Comparison of ENCODE assay signal across 22 cellular contexts in genomic region chr22:36297568-36297967, GRCh38. TPM values are rescaled to one million over a fixed set of nuclear protein-coding genes. Genes with fewer than 3 reads are reported as not detected.
A peak's percentile ranks its signal among the peaks of the same experiment; 100 is the strongest.
DNase-seq lines count a peak whose midpoint lies in the region; ATAC-seq and TF ChIP-seq lines count a peak whose summit lies in the region.
"Had no signal": no experiment of that assay in that cellular context is flagged by ENCODE, and none has a peak within 500 bp of the region (broad histone marks: within the 10 kb centered on the region; RNA-seq: fewer than 3 reads in every experiment).

No MANE protein-coding gene starts in this region.

- H4K8ac ChIP-seq in IMR-90 (ENCODE audit: low read depth in 2 of 2, low read length in 2 of 2): no peak overlapping the region; a peak in 1 of 4 replicates

- no peak overlapping the region for H3K4me3 Mint-ChIP-seq in activated T-cell treated with anti-CD3 and anti-CD28 coated beads, Interleukin-2, amount 50 U/mL, for 24 hours
- no peak overlapping the region for H3K4me3 Mint-ChIP-seq in chondrocyte (ENCODE audit: unreplicated experiment)
- H3K4me3 Mint-ChIP-seq: activated naive CD8-positive, alpha-beta T cell treated with anti-CD3 and anti-CD28 coated beads, Interleukin-2, amount 10 ng/mL, durations not matched to agents 7 days and 5 days; activated T-cell treated with anti-CD3 and anti-CD28 coated beads, Interleukin-2, amount 50 U/mL, for 4 hours; neural progenitor cell had no signal

- peaks cover 2% of the 10 kb centered on the region; the same call in 1 of the 2 replicates for H3K9me1 ChIP-seq in IMR-90 (ENCODE audit: insufficient read depth, low read length)

- peaks cover 96% of the 10 kb centered on the region for H3K79me2 ChIP-seq in osteoblast (ENCODE audit: insufficient read depth, low read length)

- in situ Hi-C loops in IMR-90 (cut with MboI; ENCODE audit: low sequenced_read_pairs): no loop called here

- no peak for TF ChIP-seq POLR2A in IMR-90 (IDR thresholded peaks at IDR 0.05; ENCODE audit: low read depth, low read length)

- H2AK5ac ChIP-seq in IMR-90 (ENCODE audit: low read depth, low read length): 0 out of 2 replicates have a peak overlapping the region, but pooled peaks have one; percentile 7

- H3K4ac ChIP-seq in IMR-90 (ENCODE audit: low read depth, low read length): no peak overlapping the region

- H3K9me3 Mint-ChIP-seq in activated T-cell treated with anti-CD3 and anti-CD28 coated beads, Interleukin-2, amount 50 U/mL, for 24 hours: no peaks in the 10 kb centered on the region
- no peaks in the 10 kb centered on the region for H3K9me3 Mint-ChIP-seq in chondrocyte (ENCODE audit: low read depth)
- H3K9me3 Mint-ChIP-seq: activated naive CD8-positive, alpha-beta T cell treated with anti-CD3 and anti-CD28 coated beads, Interleukin-2, amount 10 ng/mL, durations not matched to agents 7 days and 5 days; activated T-cell treated with anti-CD3 and anti-CD28 coated beads, Interleukin-2, amount 50 U/mL, for 4 hours had no signal

- H3K4me3 ChIP-seq in IMR-90 (ENCODE audit: insufficient read depth, low read depth, low read length): no peak overlapping the region
- no peak overlapping the region for H3K4me3 ChIP-seq in osteoblast (ENCODE audit: insufficient read depth, low read length)
- H3K4me3 ChIP-seq in foreskin fibroblast (ENCODE audit: low read depth in 1 of 2, low read length in 2 of 2): no peak overlapping the region
- H3K4me3 ChIP-seq: heart left ventricle, neural progenitor cell, right lobe of liver, thyroid gland had no signal

- H4K20me1 ChIP-seq in IMR-90 (ENCODE audit: insufficient read depth, low read length): peaks cover 94% of the 10 kb centered on the region
- peaks cover 84% of the 10 kb centered on the region for H4K20me1 ChIP-seq in osteoblast (ENCODE audit: insufficient read depth, low read length)

- H3K18ac ChIP-seq in IMR-90 (ENCODE audit: low read depth, low read length): no peak overlapping the region

- H3K9me3 ChIP-seq in IMR-90 (ENCODE audit: control insufficient read depth, insufficient read depth, low read length) (no peaks in the 10 kb centered on the region), osteoblast (ENCODE audit: low read depth, low read length) (no peaks in the 10 kb centered on the region)
- H3K9me3 ChIP-seq: heart left ventricle, right lobe of liver, thyroid gland had no signal

- H3K23ac ChIP-seq in IMR-90 (ENCODE audit: low read depth, low read length): no peak overlapping the region

- H3K4me2 ChIP-seq in IMR-90 (ENCODE audit: low read depth, low read length) (no peak overlapping the region), osteoblast (ENCODE audit: insufficient read depth, low read length) (no peak overlapping the region)
- H3K4me2 ChIP-seq: neural progenitor cell had no signal

- H4K5ac ChIP-seq in IMR-90 (ENCODE audit: low read depth, low read length): no peak overlapping the region

- peaks cover 95% of the 10 kb centered on the region for H3K36me3 ChIP-seq in IMR-90 (ENCODE audit: control insufficient read depth, insufficient read depth, low read length)
- peaks cover 100% of the 10 kb centered on the region for H3K36me3 ChIP-seq in osteoblast (ENCODE audit: insufficient read depth, low read length)
- H3K36me3 ChIP-seq: neural progenitor cell had no signal

- no peaks in the 10 kb centered on the region for H3K27me3 Mint-ChIP-seq in activated T-cell treated with anti-CD3 and anti-CD28 coated beads, Interleukin-2, amount 50 U/mL, for 24 hours
- no peaks in the 10 kb centered on the region for H3K27me3 Mint-ChIP-seq in chondrocyte (ENCODE audit: low read depth)
- H3K27me3 Mint-ChIP-seq: activated naive CD8-positive, alpha-beta T cell treated with anti-CD3 and anti-CD28 coated beads, Interleukin-2, amount 10 ng/mL, durations not matched to agents 7 days and 5 days had no signal

- H3K27me3 ChIP-seq in IMR-90 (ENCODE audit: control insufficient read depth, insufficient read depth, low read length) (no peaks in the 10 kb centered on the region), osteoblast (ENCODE audit: insufficient read depth, low read length) (no peaks in the 10 kb centered on the region)
- H3K27me3 ChIP-seq: heart left ventricle, neural progenitor cell, right lobe of liver, thyroid gland had no signal

- no peak overlapping the region for H2BK20ac ChIP-seq in IMR-90 (ENCODE audit: low read depth, low read length)

- H3K9ac ChIP-seq in IMR-90 (ENCODE audit: low read depth, low read length): no peak overlapping the region
- H3K9ac ChIP-seq: neural progenitor cell had no signal

- H3K36me3 Mint-ChIP-seq in activated T-cell treated with anti-CD3 and anti-CD28 coated beads, Interleukin-2, amount 50 U/mL, for 24 hours (ENCODE audit: low read depth): peaks cover 100% of the 10 kb centered on the region
- peaks cover 64% of the 10 kb centered on the region for H3K36me3 Mint-ChIP-seq in chondrocyte (ENCODE audit: low read depth)

- intact Hi-C loops in IMR-90 (cut with micrococcal nuclease): no loop called here

- no TSS peak for BruUV-seq in IMR-90 (replicated peaks; lab: Mats Ljungman, UMichigan)

- dilution Hi-C loops in IMR-90 (cut with HindIII; ENCODE audit: low sequenced_read_pairs, unreplicated experiment): no loop called here

- H2AFZ ChIP-seq in IMR-90 (replicated peaks; ENCODE audit: low read length, poor library complexity) (no peak overlapping the region), osteoblast (ENCODE audit: low read length) (no peak overlapping the region)
- H2AFZ ChIP-seq: neural progenitor cell had no signal

- H2BK5ac ChIP-seq in IMR-90 (ENCODE audit: low read depth, low read length, poor library complexity, severe bottlenecking): peak overlapping the region; percentile 21

- H3K27ac Mint-ChIP-seq in activated T-cell treated with anti-CD3 and anti-CD28 coated beads, Interleukin-2, amount 50 U/mL, for 24 hours: peak overlapping the region; percentile 74
- peak overlapping the region; percentile 46 for H3K27ac Mint-ChIP-seq in chondrocyte (ENCODE audit: unreplicated experiment)
- H3K27ac Mint-ChIP-seq: activated naive CD8-positive, alpha-beta T cell treated with anti-CD3 and anti-CD28 coated beads, Interleukin-2, amount 10 ng/mL, durations not matched to agents 7 days and 5 days; neural progenitor cell had no signal

- H3K4me1 ChIP-seq in IMR-90 (ENCODE audit: control insufficient read depth, insufficient read depth, low read length): peaks cover 14% of the 10 kb centered on the region
- H3K4me1 ChIP-seq in osteoblast (ENCODE audit: insufficient read depth, low read length): no peaks in the 10 kb centered on the region
- H3K4me1 ChIP-seq: neural progenitor cell, thyroid gland had no signal

- no peak overlapping the region for H3K14ac ChIP-seq in IMR-90 (replicated peaks; ENCODE audit: low read depth, low read length)

- TF ChIP-seq RAD21 in IMR-90 (IDR thresholded peaks at IDR 0.05; ENCODE audit: low read length): no peak

- no peak overlapping the region for H4K91ac ChIP-seq in IMR-90 (ENCODE audit: insufficient read depth, low read depth, low read length)

- TF ChIP-seq CTCF in IMR-90 (conservative IDR thresholded peaks at IDR 0.05; ENCODE audit: low read depth, low read length): no peak
- TF ChIP-seq CTCF in chondrocyte (IDR thresholded peaks at IDR 0.05): no peak
- TF ChIP-seq CTCF in osteoblast (IDR thresholded peaks at IDR 0.05; ENCODE audit: extremely low read depth, low read depth, low read length): no peak
- no peak for TF ChIP-seq CTCF in foreskin fibroblast (IDR thresholded peaks at IDR 0.05; ENCODE audit: low read depth, low read length)

- DNase-seq in activated T-cell treated with anti-CD3 and anti-CD28 coated beads, Interleukin-2, amount 50 U/mL, for 24 hours: no peak
- no peak for DNase-seq in activated T-cell treated with anti-CD3 and anti-CD28 coated beads, Interleukin-2, amount 50 U/mL, for 48 hours
- DNase-seq in IMR-90 (no peak), chondrocyte (ENCODE audit: low spot score) (no peak), osteoblast (ENCODE audit: insufficient read length, low spot score, missing footprints) (no peak), foreskin fibroblast (no peak), NCI-H748 (lab: John Stamatoyannopoulos, UW; ENCODE audit: unreplicated experiment) (no peak)
- DNase-seq: activated CD4-positive, alpha-beta T cell treated with anti-CD3 and anti-CD28 coated beads for 1 hour; activated naive CD8-positive, alpha-beta T cell treated with anti-CD3 and anti-CD28 coated beads, Interleukin-2, amount 10 ng/mL, durations not matched to agents 7 days and 5 days; activated T-cell treated with anti-CD3 and anti-CD28 coated beads, Interleukin-2, amount 50 U/mL, for 4 hours; cerebellar nuclear complex; DMS153; GOT3; NCI-H146; NCI-H2107; right lobe of liver; stimulated activated naive CD4-positive, alpha-beta T cell treated with Interleukin-2 at 50 U/mL for 16 hours; thyroid gland had no signal

- H3K27ac ChIP-seq in IMR-90 (ENCODE audit: insufficient read depth, low read length): peak overlapping the region; percentile 5; the same call in 1 of the 2 replicates
- H3K27ac ChIP-seq in osteoblast (ENCODE audit: low read depth, low read length): peak overlapping the region; percentile 10
- H3K27ac ChIP-seq: neural progenitor cell, thyroid gland had no signal

- H2AK9ac ChIP-seq in IMR-90 (replicated peaks; ENCODE audit: low read depth, low read length, poor library complexity): no peak overlapping the region

- peaks cover 68 to 88% of the 10 kb centered on the region in 2 experiments for H3K79me1 ChIP-seq in IMR-90 (ENCODE audit: low read depth in 1 of 2, low read length in 2 of 2)

- H3K4me1 Mint-ChIP-seq in activated T-cell treated with anti-CD3 and anti-CD28 coated beads, Interleukin-2, amount 50 U/mL, for 24 hours (ENCODE audit: low read depth): peaks cover 22% of the 10 kb centered on the region
- peaks cover 13% of the 10 kb centered on the region for H3K4me1 Mint-ChIP-seq in chondrocyte (ENCODE audit: low read depth)
- H3K4me1 Mint-ChIP-seq: neural progenitor cell had no signal

- no peak overlapping the region for H2BK15ac ChIP-seq in IMR-90 (ENCODE audit: low read depth, low read length)

- POLR2A ChIA-PET in IMR-90 (lab: Charles Lee; ENCODE audit: unreplicated experiment): interaction anchor here (0.6 kb wide), 1 partner anchor 212 kb away, joined by 3 read pairs; no protein-coding TSS in a partner anchor

- ATAC-seq in IMR-90 (ENCODE audit: low read depth) (no peak), GM18867 (IDR thresholded peaks at IDR 0.05; ENCODE audit: unreplicated experiment) (no peak)
- ATAC-seq: activated T-cell treated with anti-CD3 and anti-CD28 coated beads, Interleukin-2, amount 50 U/mL, for 4 hours; heart left ventricle; right lobe of liver; SK-N-SH treated with all-trans-retinoic acid at 6 μM for 48 hours had no signal

- CTCF ChIA-PET in IMR-90 (lab: Yijun Ruan, JAX): no interaction called here

- no peak overlapping the region for H2BK120ac ChIP-seq in IMR-90 (ENCODE audit: low read depth, low read length)

- no peak overlapping the region for H3K56ac ChIP-seq in IMR-90 (ENCODE audit: extremely low read depth, insufficient read depth, low read length)

- 88% methylated on average over 18 of the region's 19 CpGs; no CpG with 5 or more reads in 1 of the 2 experiments for WGBS in IMR-90 (ENCODE audit: extremely low coverage in 2 of 2, insufficient read length in 1 of 2), 2 experiments

RNA-seq across cellular contexts. Expression of gene APOL1, which starts 44.6 kb away (rescaled TPM):
- total RNA-seq in IMR-90 (2012; rRNA removed) (0.36 and 0.56 TPM in 2 replicates), chondrocyte (16.7 to 38.4 TPM (median 16.9 TPM) in 3 replicates), osteoblast (34.8 and 38.7 TPM in 2 replicates)
- polyA plus RNA-seq in IMR-90 (2012; rRNA removed): 0.69 and 0.77 TPM in 2 replicates
- polyA plus RNA-seq in IMR-90 (2012; cell fraction: cytosol; rRNA removed): 0.38 and 0.84 TPM in 2 replicates
- 0.42 and 0.97 TPM in 2 replicates for polyA plus RNA-seq in IMR-90 (2012; cell fraction: nucleus; rRNA removed; ENCODE audit: low replicate concordance)

RNA-seq across cellular contexts. Expression of gene APOL2, which starts 58.2 kb away (rescaled TPM):
- total RNA-seq in IMR-90 (2012; rRNA removed): 40.3 and 57.5 TPM in 2 replicates
- 13.0 and 13.1 TPM in 2 replicates for polyA plus RNA-seq in IMR-90 (2012; rRNA removed)
- polyA plus RNA-seq in IMR-90 (2012; cell fraction: cytosol; rRNA removed): 10.4 and 12.2 TPM in 2 replicates
- 21.4 and 27.7 TPM in 2 replicates for polyA plus RNA-seq in IMR-90 (2012; cell fraction: nucleus; rRNA removed; ENCODE audit: low replicate concordance)
- total RNA-seq in chondrocyte: 58.7 to 84.1 TPM (median 83.8 TPM) in 3 replicates
- 50.7 and 56.1 TPM in 2 replicates for total RNA-seq in osteoblast

Comparison
In these comparisons a context has a peak if more than half of its experiments do, and no peak if none do; other contexts are left out.
1. RNA of gene APOL1, which starts 44.6 kb away (total RNA-seq): 34.8 to 38.7 TPM in osteoblast and 16.7 to 38.4 TPM in chondrocyte; 0.36 to 0.56 TPM in IMR-90; every median in the first group is over 10 times any median in the second.